15 cellular contexts compared by ENCODE assay signal in the genomic region with DNA sequence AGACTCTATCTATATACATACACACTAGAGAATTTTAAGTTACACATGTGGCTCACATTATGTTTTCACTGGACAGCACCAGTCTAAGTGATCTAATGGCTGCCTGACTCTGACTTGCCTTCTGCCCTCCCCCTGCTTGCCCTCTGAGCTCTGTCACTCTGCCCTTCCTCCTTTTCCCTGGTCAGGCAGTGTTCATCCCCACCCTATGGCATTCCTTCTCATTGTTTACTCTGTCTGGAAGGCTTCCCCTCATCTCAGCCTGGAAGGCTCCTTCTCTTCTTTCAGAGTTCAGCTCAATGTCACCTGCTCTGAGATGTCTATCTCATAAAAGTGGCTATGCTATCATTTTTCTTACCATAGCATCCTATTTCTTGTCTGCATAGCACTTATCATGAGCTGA.
DNase-seq lines count a peak whose midpoint lies in the region; ATAC-seq and TF ChIP-seq lines count a peak whose summit lies in the region.
"Had no signal": no experiment of that assay in that cellular context is flagged by ENCODE, and none has a peak within 500 bp of the region (broad histone marks: within the 10 kb centered on the region; RNA-seq: fewer than 3 reads in every experiment).

No MANE protein-coding gene starts in this region.

- H3K4me1 Mint-ChIP-seq in neural crest cell = peaks cover 7% of the 10 kb centered on the region
- H3K4me1 Mint-ChIP-seq: CD8-positive, alpha-beta memory T cell had no signal

- H3K9ac ChIP-seq in NT2/D1 (ENCODE audit: insufficient read length, low read depth) = no peak overlapping the region

- no peaks in the 10 kb centered on the region for H3K9me2 ChIP-seq in hepatocyte (replicated peaks; ENCODE audit: insufficient read depth)

- H3K4me3 ChIP-seq in NT2/D1 (ENCODE audit: insufficient read length, low read depth) (no peak overlapping the region), hepatocyte (no peak overlapping the region)
- H3K4me3 ChIP-seq: GM12878 had no signal

- H2AFZ ChIP-seq in hepatocyte = no peak overlapping the region

- no peaks in the 10 kb centered on the region for H4K20me1 ChIP-seq in hepatocyte (ENCODE audit: insufficient read depth, poor library complexity, severe bottlenecking)

- no peak overlapping the region for H3K27ac ChIP-seq in hepatocyte

- DNase-seq in ELF-1 (ENCODE audit: low read depth, low spot score) (peak; percentile 31), NT2/D1 (ENCODE audit: low read depth, low spot score) (peak; percentile 22), hepatocyte (ENCODE audit: low spot score) (peak; percentile 16), neural crest cell (ENCODE audit: low read depth, low spot score) (no peak), GM19238 (ENCODE audit: insufficient read length, low spot score) (no peak), DMS53 treated with DMSO at 0.1 percent for 48 hours (lab: John Stamatoyannopoulos, UW; ENCODE audit: unreplicated experiment) (no peak)
- DNase-seq: Caco-2; CD8-positive, alpha-beta memory T cell; DMS53; IMR-90; KBM-7 had no signal

- TF ChIP-seq CTCF in hepatocyte (IDR thresholded peaks at IDR 0.05; ENCODE audit: poor library complexity) (no peak), neural crest cell (conservative IDR thresholded peaks at IDR 0.05) (no peak)

- no peak overlapping the region for H3K4me2 ChIP-seq in hepatocyte

- H3K79me2 ChIP-seq in hepatocyte = no peaks in the 10 kb centered on the region

- no peaks in the 10 kb centered on the region for H3K36me3 ChIP-seq in NT2/D1 (ENCODE audit: insufficient read depth, insufficient read length, low read length)
- H3K36me3 ChIP-seq in hepatocyte (replicated peaks; ENCODE audit: insufficient read depth, low read depth) = no peaks in the 10 kb centered on the region

- no peak overlapping the region for H3K4me3 Mint-ChIP-seq in neural crest cell
- H3K4me3 Mint-ChIP-seq: CD8-positive, alpha-beta memory T cell had no signal

- peak overlapping the region; percentile 4 for H3K27ac Mint-ChIP-seq in neural crest cell (ENCODE audit: unreplicated experiment)
- H3K27ac Mint-ChIP-seq: CD8-positive, alpha-beta memory T cell had no signal

- ATAC-seq in HG03025 (IDR thresholded peaks at IDR 0.05; ENCODE audit: low FRiP score, unreplicated experiment) (no peak), GM21367 (IDR thresholded peaks at IDR 0.05; ENCODE audit: unreplicated experiment) (no peak)
- ATAC-seq: GM12878, HCT116 had no signal

- H3K4me1 ChIP-seq in NT2/D1 (ENCODE audit: insufficient read depth, insufficient read length) = no peaks in the 10 kb centered on the region
- H3K4me1 ChIP-seq in hepatocyte (ENCODE audit: insufficient read depth) = no peaks in the 10 kb centered on the region

- H3K9me3 ChIP-seq in NT2/D1 (ENCODE audit: insufficient read depth, low read length) (no peaks in the 10 kb centered on the region), hepatocyte (ENCODE audit: low read depth) (no peaks in the 10 kb centered on the region)
- H3K9me3 ChIP-seq: Caco-2 had no signal

- H3K9me3 Mint-ChIP-seq in neural crest cell = no peaks in the 10 kb centered on the region

- no peaks in the 10 kb centered on the region for H3K27me3 ChIP-seq in NT2/D1 (ENCODE audit: insufficient read depth, insufficient read length)
- no peaks in the 10 kb centered on the region for H3K27me3 ChIP-seq in hepatocyte

- H3K36me3 Mint-ChIP-seq in neural crest cell (ENCODE audit: low read depth) = peaks cover 3% of the 10 kb centered on the region
- H3K36me3 Mint-ChIP-seq: CD8-positive, alpha-beta memory T cell had no signal

- H3K27me3 Mint-ChIP-seq in neural crest cell (ENCODE audit: low read depth) = no peaks in the 10 kb centered on the region

Comparison
In these comparisons a context has a peak if more than half of its experiments do, and no peak if none do; other contexts are left out.
1. DNase-seq: peak in ELF-1 (single experiment), NT2/D1 (single experiment) and hepatocyte (single experiment); none in neural crest cell (single experiment), GM19238 (single experiment) and DMS53 treated with DMSO at 0.1 percent for 48 hours (single experiment).